ENCODE assay signal across 1 cellular context in the genomic region with DNA sequence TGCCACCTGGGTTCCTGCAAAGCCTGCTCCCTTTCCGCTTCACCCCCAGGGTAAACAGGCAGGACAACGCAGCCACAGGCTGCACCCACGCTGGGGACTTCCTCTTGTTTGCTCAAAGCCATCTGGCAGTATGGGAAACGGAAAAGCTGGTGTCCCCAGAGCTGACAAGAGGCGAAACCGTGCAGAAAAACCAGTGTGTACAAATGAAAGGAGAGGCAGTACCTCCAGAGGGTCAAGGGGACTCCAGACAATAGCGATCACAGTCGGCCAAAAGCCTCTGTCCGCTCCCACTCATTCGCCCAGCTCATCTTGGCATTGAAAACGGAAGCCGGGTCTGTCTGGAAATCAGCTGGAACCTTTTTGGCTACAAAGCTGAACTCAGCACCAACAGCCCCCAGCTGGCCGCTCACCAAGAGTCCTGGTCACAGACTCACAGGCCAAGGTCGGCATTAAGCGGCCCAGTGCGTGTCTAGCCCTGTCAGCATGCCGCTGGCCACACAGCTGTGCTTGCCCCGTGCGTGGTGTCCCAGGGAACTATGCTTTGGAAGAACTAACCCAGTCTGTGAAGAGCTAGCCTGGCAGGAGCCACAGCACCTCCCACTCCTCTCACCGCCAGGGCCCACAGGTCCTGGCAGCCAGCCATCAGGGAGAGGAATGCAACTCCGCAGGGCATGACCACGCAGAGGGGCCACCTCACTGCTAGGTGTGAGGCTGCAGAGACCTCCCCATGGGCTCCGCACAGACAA.
TF ChIP-seq lines count a peak whose summit lies in the region.

No MANE protein-coding gene starts in this region.

TF ChIP-seq in HepG2, 621 proteins besides CTCF, POLR2A, EP300 and RAD21 (continued from another document and continues in another):
- TF ChIP-seq, protein P1, sequence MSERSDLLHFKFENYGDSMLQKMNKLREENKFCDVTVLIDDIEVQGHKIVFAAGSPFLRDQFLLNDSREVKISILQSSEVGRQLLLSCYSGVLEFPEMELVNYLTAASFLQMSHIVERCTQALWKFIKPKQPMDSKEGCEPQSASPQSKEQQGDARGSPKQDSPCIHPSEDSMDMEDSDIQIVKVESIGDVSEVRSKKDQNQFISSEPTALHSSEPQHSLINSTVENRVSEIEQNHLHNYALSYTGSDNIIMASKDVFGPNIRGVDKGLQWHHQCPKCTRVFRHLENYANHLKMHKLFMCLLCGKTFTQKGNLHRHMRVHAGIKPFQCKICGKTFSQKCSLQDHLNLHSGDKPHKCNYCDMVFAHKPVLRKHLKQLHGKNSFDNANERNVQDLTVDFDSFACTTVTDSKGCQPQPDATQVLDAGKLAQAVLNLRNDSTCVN (CRISPR knock-in tag; IDR thresholded peaks at IDR 0.05; ENCODE audit: borderline replicate concordance), result no peak; the same call in 1 of the 2 replicates
- no peak for TF ChIP-seq ZFP41 (CRISPR knock-in tag; IDR thresholded peaks at IDR 0.05; ENCODE audit: borderline replicate concordance)
- no peak for TF ChIP-seq JUNB (CRISPR knock-in tag; IDR thresholded peaks at IDR 0.05; ENCODE audit: borderline replicate concordance)
- TF ChIP-seq ZNF660 (CRISPR knock-in tag; IDR thresholded peaks at IDR 0.05; ENCODE audit: borderline replicate concordance, low read depth), result no peak
- no peak for TF ChIP-seq ZNF382 (CRISPR knock-in tag; IDR thresholded peaks at IDR 0.05; ENCODE audit: borderline replicate concordance)
- TF ChIP-seq HNRNPL (IDR thresholded peaks at IDR 0.05; ENCODE audit: low read depth, low read length), result peak; percentile 81
- TF ChIP-seq, protein P2, sequence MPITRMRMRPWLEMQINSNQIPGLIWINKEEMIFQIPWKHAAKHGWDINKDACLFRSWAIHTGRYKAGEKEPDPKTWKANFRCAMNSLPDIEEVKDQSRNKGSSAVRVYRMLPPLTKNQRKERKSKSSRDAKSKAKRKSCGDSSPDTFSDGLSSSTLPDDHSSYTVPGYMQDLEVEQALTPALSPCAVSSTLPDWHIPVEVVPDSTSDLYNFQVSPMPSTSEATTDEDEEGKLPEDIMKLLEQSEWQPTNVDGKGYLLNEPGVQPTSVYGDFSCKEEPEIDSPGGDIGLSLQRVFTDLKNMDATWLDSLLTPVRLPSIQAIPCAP (CRISPR knock-in tag; IDR thresholded peaks at IDR 0.05; ENCODE audit: low read depth), result 0 out of 2 replicates have a peak, but pooled peaks have one; percentile 50
- peak; percentile 46 for TF ChIP-seq MYC (CRISPR knock-in tag; IDR thresholded peaks at IDR 0.05; ENCODE audit: borderline replicate concordance)
- peak; percentile 46; the same call in 1 of the 2 replicates for TF ChIP-seq KDM5A (IDR thresholded peaks at IDR 0.05; ENCODE audit: borderline replicate concordance, low read length)
- TF ChIP-seq ZNF615 (CRISPR knock-in tag; IDR thresholded peaks at IDR 0.05; ENCODE audit: borderline replicate concordance), result peak; percentile 62; the same call in 1 of the 2 replicates
- no peak for TF ChIP-seq ZFP62 (CRISPR knock-in tag; IDR thresholded peaks at IDR 0.05)
- no peak for TF ChIP-seq NFYC (CRISPR knock-in tag; IDR thresholded peaks at IDR 0.05)
- TF ChIP-seq, protein P3, sequence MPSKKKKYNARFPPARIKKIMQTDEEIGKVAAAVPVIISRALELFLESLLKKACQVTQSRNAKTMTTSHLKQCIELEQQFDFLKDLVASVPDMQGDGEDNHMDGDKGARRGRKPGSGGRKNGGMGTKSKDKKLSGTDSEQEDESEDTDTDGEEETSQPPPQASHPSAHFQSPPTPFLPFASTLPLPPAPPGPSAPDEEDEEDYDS (CRISPR knock-in tag; IDR thresholded peaks at IDR 0.05), result peak; percentile 58; the same call in 1 of the 2 replicates
- peak; percentile 88 for TF ChIP-seq SKI (IDR thresholded peaks at IDR 0.05; ENCODE audit: partially characterized antibody)
- peak; percentile 85 for TF ChIP-seq ARNTL (CRISPR knock-in tag; IDR thresholded peaks at IDR 0.05)
- peak; percentile 54; the same call in 1 of the 2 replicates for TF ChIP-seq KMT2B (CRISPR knock-in tag; IDR thresholded peaks at IDR 0.05)
- no peak for TF ChIP-seq ZNF674 (CRISPR knock-in tag; IDR thresholded peaks at IDR 0.05; ENCODE audit: low read depth)
- TF ChIP-seq, protein P4, sequence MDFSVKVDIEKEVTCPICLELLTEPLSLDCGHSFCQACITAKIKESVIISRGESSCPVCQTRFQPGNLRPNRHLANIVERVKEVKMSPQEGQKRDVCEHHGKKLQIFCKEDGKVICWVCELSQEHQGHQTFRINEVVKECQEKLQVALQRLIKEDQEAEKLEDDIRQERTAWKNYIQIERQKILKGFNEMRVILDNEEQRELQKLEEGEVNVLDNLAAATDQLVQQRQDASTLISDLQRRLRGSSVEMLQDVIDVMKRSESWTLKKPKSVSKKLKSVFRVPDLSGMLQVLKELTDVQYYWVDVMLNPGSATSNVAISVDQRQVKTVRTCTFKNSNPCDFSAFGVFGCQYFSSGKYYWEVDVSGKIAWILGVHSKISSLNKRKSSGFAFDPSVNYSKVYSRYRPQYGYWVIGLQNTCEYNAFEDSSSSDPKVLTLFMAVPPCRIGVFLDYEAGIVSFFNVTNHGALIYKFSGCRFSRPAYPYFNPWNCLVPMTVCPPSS (IDR thresholded peaks at IDR 0.05), result no peak
- TF ChIP-seq, protein P5, sequence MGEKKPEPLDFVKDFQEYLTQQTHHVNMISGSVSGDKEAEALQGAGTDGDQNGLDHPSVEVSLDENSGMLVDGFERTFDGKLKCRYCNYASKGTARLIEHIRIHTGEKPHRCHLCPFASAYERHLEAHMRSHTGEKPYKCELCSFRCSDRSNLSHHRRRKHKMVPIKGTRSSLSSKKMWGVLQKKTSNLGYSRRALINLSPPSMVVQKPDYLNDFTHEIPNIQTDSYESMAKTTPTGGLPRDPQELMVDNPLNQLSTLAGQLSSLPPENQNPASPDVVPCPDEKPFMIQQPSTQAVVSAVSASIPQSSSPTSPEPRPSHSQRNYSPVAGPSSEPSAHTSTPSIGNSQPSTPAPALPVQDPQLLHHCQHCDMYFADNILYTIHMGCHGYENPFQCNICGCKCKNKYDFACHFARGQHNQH (CRISPR knock-in tag; IDR thresholded peaks at IDR 0.05), result peak; percentile 53
- TF ChIP-seq CHCHD3 (CRISPR knock-in tag; IDR thresholded peaks at IDR 0.05), result no peak
- TF ChIP-seq WIZ (CRISPR knock-in tag; IDR thresholded peaks at IDR 0.05), result no peak; the same call in 1 of the 2 replicates
- TF ChIP-seq RFX3 (CRISPR knock-in tag; IDR thresholded peaks at IDR 0.05), result no peak
- TF ChIP-seq, protein P6, sequence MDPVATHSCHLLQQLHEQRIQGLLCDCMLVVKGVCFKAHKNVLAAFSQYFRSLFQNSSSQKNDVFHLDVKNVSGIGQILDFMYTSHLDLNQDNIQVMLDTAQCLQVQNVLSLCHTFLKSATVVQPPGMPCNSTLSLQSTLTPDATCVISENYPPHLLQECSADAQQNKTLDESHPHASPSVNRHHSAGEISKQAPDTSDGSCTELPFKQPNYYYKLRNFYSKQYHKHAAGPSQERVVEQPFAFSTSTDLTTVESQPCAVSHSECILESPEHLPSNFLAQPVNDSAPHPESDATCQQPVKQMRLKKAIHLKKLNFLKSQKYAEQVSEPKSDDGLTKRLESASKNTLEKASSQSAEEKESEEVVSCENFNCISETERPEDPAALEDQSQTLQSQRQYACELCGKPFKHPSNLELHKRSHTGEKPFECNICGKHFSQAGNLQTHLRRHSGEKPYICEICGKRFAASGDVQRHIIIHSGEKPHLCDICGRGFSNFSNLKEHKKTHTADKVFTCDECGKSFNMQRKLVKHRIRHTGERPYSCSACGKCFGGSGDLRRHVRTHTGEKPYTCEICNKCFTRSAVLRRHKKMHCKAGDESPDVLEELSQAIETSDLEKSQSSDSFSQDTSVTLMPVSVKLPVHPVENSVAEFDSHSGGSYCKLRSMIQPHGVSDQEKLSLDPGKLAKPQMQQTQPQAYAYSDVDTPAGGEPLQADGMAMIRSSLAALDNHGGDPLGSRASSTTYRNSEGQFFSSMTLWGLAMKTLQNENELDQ (CRISPR knock-in tag; IDR thresholded peaks at IDR 0.05; ENCODE audit: borderline replicate concordance), result peak; percentile 8; the same call in 1 of the 2 replicates
- no peak for TF ChIP-seq ZNF33A (CRISPR knock-in tag; IDR thresholded peaks at IDR 0.05; ENCODE audit: borderline replicate concordance)
- peak; percentile 30; the same call in 1 of the 2 replicates for TF ChIP-seq FOXK1 (CRISPR knock-in tag; IDR thresholded peaks at IDR 0.05; ENCODE audit: borderline replicate concordance, low read depth)
- TF ChIP-seq EZH2 (conservative IDR thresholded peaks at IDR 0.05; ENCODE audit: low read depth, low read length), result no peak
- TF ChIP-seq, protein P7, sequence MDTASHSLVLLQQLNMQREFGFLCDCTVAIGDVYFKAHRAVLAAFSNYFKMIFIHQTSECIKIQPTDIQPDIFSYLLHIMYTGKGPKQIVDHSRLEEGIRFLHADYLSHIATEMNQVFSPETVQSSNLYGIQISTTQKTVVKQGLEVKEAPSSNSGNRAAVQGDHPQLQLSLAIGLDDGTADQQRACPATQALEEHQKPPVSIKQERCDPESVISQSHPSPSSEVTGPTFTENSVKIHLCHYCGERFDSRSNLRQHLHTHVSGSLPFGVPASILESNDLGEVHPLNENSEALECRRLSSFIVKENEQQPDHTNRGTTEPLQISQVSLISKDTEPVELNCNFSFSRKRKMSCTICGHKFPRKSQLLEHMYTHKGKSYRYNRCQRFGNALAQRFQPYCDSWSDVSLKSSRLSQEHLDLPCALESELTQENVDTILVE (CRISPR knock-in tag; IDR thresholded peaks at IDR 0.05), result peak; percentile 44
- TF ChIP-seq ZNF430 (CRISPR knock-in tag; IDR thresholded peaks at IDR 0.05), result peak; percentile 13; the same call in 1 of the 2 replicates
- 0 out of 2 replicates have a peak, but pooled peaks have one; percentile 21 for TF ChIP-seq ZNF556 (CRISPR knock-in tag; IDR thresholded peaks at IDR 0.05; ENCODE audit: borderline replicate concordance)
- peak; percentile 78 for TF ChIP-seq ELF3 (CRISPR knock-in tag; IDR thresholded peaks at IDR 0.05)
- TF ChIP-seq SAFB2 (CRISPR knock-in tag; IDR thresholded peaks at IDR 0.05; ENCODE audit: borderline replicate concordance, low read depth), result peak; percentile 69; the same call in 1 of the 2 replicates
- no peak for TF ChIP-seq PRMT3 (CRISPR knock-in tag; IDR thresholded peaks at IDR 0.05; ENCODE audit: borderline replicate concordance, low read depth)
- TF ChIP-seq ZFP36 (IDR thresholded peaks at IDR 0.05; ENCODE audit: borderline replicate concordance, low read depth, low read length, partially characterized antibody), result no peak
- no peak for TF ChIP-seq ZNF282 (IDR thresholded peaks at IDR 0.05; ENCODE audit: partially characterized antibody)
- TF ChIP-seq SMC3 (IDR thresholded peaks at IDR 0.05; ENCODE audit: low read length), result peak; percentile 3; the same call in 1 of the 2 replicates
- no peak for TF ChIP-seq ZNF550 (CRISPR knock-in tag; IDR thresholded peaks at IDR 0.05; ENCODE audit: borderline replicate concordance)
- no peak for TF ChIP-seq ZNF83 (CRISPR knock-in tag; IDR thresholded peaks at IDR 0.05; ENCODE audit: borderline replicate concordance)
- TF ChIP-seq, protein P8, sequence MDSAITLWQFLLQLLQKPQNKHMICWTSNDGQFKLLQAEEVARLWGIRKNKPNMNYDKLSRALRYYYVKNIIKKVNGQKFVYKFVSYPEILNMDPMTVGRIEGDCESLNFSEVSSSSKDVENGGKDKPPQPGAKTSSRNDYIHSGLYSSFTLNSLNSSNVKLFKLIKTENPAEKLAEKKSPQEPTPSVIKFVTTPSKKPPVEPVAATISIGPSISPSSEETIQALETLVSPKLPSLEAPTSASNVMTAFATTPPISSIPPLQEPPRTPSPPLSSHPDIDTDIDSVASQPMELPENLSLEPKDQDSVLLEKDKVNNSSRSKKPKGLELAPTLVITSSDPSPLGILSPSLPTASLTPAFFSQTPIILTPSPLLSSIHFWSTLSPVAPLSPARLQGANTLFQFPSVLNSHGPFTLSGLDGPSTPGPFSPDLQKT (CRISPR knock-in tag; IDR thresholded peaks at IDR 0.05; ENCODE audit: borderline replicate concordance), result no peak
- 0 out of 2 replicates have a peak, but pooled peaks have one; percentile 48 for TF ChIP-seq NFATC3 (CRISPR knock-in tag; IDR thresholded peaks at IDR 0.05)
- TF ChIP-seq ZNF605 (CRISPR knock-in tag; IDR thresholded peaks at IDR 0.05), result peak; percentile 59; the same call in 1 of the 2 replicates
- TF ChIP-seq SALL1 (CRISPR knock-in tag; IDR thresholded peaks at IDR 0.05), result peak; percentile 60
- TF ChIP-seq SRSF9 (IDR thresholded peaks at IDR 0.05; ENCODE audit: borderline replicate concordance, insufficient read depth, low read depth, low read length, poor library complexity, severe bottlenecking), result no peak
- TF ChIP-seq ZNF441 (CRISPR knock-in tag; IDR thresholded peaks at IDR 0.05; ENCODE audit: borderline replicate concordance), result no peak; the same call in 1 of the 2 replicates
- TF ChIP-seq, protein P9, sequence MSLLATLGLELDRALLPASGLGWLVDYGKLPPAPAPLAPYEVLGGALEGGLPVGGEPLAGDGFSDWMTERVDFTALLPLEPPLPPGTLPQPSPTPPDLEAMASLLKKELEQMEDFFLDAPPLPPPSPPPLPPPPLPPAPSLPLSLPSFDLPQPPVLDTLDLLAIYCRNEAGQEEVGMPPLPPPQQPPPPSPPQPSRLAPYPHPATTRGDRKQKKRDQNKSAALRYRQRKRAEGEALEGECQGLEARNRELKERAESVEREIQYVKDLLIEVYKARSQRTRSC (CRISPR knock-in tag; IDR thresholded peaks at IDR 0.05; ENCODE audit: low read depth), result no peak; the same call in 1 of the 2 replicates
- no peak for TF ChIP-seq ZNF878 (CRISPR knock-in tag; IDR thresholded peaks at IDR 0.05)
- peak; percentile 39; the same call in 1 of the 2 replicates for TF ChIP-seq SMAD3 (CRISPR knock-in tag; IDR thresholded peaks at IDR 0.05)
- peak; percentile 75 for TF ChIP-seq RARA (CRISPR knock-in tag; IDR thresholded peaks at IDR 0.05)
- TF ChIP-seq, protein P10, sequence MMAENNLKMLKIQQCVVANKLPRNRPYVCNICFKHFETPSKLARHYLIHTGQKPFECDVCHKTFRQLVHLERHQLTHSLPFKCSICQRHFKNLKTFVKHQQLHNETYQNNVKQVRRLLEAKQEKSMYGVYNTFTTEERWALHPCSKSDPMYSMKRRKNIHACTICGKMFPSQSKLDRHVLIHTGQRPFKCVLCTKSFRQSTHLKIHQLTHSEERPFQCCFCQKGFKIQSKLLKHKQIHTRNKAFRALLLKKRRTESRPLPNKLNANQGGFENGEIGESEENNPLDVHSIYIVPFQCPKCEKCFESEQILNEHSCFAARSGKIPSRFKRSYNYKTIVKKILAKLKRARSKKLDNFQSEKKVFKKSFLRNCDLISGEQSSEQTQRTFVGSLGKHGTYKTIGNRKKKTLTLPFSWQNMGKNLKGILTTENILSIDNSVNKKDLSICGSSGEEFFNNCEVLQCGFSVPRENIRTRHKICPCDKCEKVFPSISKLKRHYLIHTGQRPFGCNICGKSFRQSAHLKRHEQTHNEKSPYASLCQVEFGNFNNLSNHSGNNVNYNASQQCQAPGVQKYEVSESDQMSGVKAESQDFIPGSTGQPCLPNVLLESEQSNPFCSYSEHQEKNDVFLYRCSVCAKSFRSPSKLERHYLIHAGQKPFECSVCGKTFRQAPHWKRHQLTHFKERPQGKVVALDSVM (CRISPR knock-in tag; IDR thresholded peaks at IDR 0.05), result peak; percentile 55
- no peak for TF ChIP-seq ZNF17 (CRISPR knock-in tag; IDR thresholded peaks at IDR 0.05)
- no peak for TF ChIP-seq JUND (CRISPR knock-in tag; IDR thresholded peaks at IDR 0.05)
- no peak for TF ChIP-seq PAX8 (CRISPR knock-in tag; IDR thresholded peaks at IDR 0.05; ENCODE audit: borderline replicate concordance)
- peak; percentile 81 for TF ChIP-seq ZNF230 (CRISPR knock-in tag; IDR thresholded peaks at IDR 0.05)
- TF ChIP-seq THYN1 (CRISPR knock-in tag; IDR thresholded peaks at IDR 0.05; ENCODE audit: borderline replicate concordance, low read depth), result no peak
- TF ChIP-seq DNMT1 (CRISPR knock-in tag; IDR thresholded peaks at IDR 0.05), result 0 out of 2 replicates have a peak, but pooled peaks have one; percentile 64
- TF ChIP-seq NCOA5 (CRISPR knock-in tag; IDR thresholded peaks at IDR 0.05), result no peak
- TF ChIP-seq TEAD3 (CRISPR knock-in tag; optimal IDR thresholded peaks at IDR 0.05; ENCODE audit: borderline replicate concordance), result peak; percentile 81
